ENCODE assay signal across 17 cellular contexts in the genomic region with DNA sequence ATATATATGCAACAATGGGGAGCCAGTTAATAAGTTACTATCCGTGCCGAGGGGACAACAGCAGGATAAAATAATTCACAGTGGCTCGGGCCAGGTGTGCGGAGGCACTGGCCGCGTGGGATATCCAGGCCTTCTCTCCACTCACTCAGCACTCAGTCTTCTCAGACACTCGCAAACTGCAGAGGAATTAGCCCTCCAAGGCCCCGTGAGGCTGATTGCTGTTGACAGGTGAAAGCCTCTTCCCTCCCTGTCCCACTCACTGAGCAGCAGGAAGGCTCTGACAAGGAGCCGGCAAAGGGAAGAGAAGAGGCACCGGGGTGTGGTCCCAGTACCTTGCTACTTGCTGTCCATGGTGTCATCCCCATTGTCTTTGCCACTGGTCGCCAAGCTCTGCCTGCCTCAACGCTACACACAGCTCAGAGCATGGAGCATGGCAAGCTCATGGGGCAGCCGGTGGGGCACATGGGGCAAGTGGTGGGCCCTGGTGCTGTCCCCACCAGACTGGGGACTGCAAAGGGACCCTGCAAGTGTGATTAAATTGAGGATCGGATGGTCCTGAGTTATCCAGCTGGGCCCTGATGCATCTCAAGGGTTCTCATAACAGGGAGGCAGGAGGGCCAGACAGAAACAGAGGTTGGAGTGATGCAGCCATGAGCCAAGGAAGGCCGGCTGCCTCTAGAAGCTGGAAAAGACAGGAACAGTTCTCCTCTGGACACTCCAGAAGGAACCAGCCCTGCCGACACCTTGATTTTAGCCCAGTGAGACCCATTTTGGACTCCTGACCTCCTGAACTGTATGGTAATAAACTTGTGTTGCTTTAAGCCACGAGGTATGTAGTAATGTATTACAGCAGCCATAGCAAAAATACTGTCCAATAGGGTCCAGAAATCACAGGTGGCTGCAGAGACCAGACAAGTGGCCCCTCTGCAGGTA.
"Had no signal": no experiment of that assay in that cellular context is flagged by ENCODE, and none has a peak within 500 bp of the region (broad histone marks: within the 10 kb centered on the region; RNA-seq: fewer than 3 reads in every experiment).

No MANE protein-coding gene starts in this region.

- H3K27ac ChIP-seq: breast epithelium, heart left ventricle, pancreas, suprapubic skin, upper lobe of left lung had no signal

- H3K27me3 ChIP-seq: heart left ventricle, pancreas, suprapubic skin, upper lobe of left lung had no signal

- H3K4me1 ChIP-seq: breast epithelium had no signal

- ATAC-seq: activated T-cell treated with anti-CD3 and anti-CD28 coated beads, Interleukin-2, amount 50 U/mL, for 72 hours; heart left ventricle; pancreas; right cardiac atrium had no signal

- H3K36me3 ChIP-seq: breast epithelium, heart left ventricle, pancreas, suprapubic skin, upper lobe of left lung had no signal

- H3K4me3 ChIP-seq: breast epithelium, heart left ventricle, pancreas, suprapubic skin, upper lobe of left lung had no signal

- DNase-seq: activated CD4-positive, alpha-beta T cell treated with anti-CD3 and anti-CD28 coated beads for 1 hour; activated CD4-positive, alpha-beta T cell treated with anti-CD3 and anti-CD28 coated beads, Interleukin-2, amount 50 U/mL, for 48 hours; activated gamma-delta T cell treated with Interleukin-2 at 50 U/mL for 16 hours; activated naive CD8-positive, alpha-beta T cell treated with anti-CD3 and anti-CD28 coated beads, Interleukin-2, amount 10 ng/mL, durations not matched to agents 7 days and 5 days; activated T-cell treated with anti-CD3 and anti-CD28 coated beads, Interleukin-2, amount 50 U/mL, for 72 hours; anterior cingulate cortex; foreskin melanocyte; heart left ventricle; islet precursor cell; nephron progenitor cell; pancreas; stimulated activated naive CD4-positive, alpha-beta T cell treated with Interleukin-2 at 50 U/mL for 16 hours; T-helper 9 cell; upper lobe of left lung had no signal

- H3K9me3 ChIP-seq: breast epithelium, suprapubic skin, upper lobe of left lung had no signal
